In the genomic region with DNA sequence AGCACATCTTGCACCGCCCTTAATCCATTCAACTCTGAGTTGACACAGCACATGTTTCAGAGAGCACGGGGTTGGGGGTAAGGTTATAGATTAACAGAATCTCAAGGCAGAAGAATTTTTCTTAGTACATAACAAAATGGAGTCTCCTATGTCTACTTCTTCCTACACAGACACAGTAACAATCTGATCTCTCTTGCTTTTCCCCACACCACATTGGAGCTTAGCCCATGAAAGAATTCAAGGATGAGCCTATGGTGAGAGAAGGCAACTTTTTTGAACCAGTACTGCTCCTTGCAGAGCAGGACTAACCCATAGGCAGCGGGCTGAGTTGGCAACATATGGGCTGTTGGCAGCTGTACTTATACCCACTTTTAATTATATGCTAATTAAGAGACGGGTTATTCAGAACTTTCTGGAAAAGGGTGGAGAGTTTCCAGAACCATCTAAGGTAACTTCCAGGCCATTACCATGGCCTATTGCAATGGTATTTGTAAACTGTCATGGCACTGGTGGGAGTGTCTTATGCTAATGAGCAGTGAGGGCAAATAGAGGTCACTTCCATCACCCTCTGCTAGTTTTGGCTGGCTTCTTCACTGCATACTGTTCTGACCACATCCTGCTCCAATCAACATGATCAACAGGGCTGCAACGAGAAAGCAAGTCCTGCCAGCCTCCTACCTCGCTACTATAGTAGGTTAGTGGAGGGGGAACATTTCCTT, we compare ENCODE assay signal across 1 cellular context.
TF ChIP-seq lines count a peak whose summit lies in the region.
"Not testable (repeated sequence)": the region's sequence is repeated elsewhere in the genome, so short reads cannot be mapped to it uniquely, and the experiment has no call there.

No MANE protein-coding gene starts in this region.

TF ChIP-seq in K562, 482 proteins besides CTCF, POLR2A, EP300 and RAD21 (continues in another document):
- TF ChIP-seq, protein P1, sequence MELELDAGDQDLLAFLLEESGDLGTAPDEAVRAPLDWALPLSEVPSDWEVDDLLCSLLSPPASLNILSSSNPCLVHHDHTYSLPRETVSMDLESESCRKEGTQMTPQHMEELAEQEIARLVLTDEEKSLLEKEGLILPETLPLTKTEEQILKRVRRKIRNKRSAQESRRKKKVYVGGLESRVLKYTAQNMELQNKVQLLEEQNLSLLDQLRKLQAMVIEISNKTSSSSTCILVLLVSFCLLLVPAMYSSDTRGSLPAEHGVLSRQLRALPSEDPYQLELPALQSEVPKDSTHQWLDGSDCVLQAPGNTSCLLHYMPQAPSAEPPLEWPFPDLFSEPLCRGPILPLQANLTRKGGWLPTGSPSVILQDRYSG (tag; conservative IDR thresholded peaks at IDR 0.05; ENCODE audit: low read depth): peak; percentile 98
- TF ChIP-seq ATF7 (IDR thresholded peaks at IDR 0.05): peak; percentile 69
- TF ChIP-seq JUND (IDR thresholded peaks at IDR 0.05; ENCODE audit: borderline replicate concordance, low read depth, low read length): 0 out of 2 replicates have a peak, but pooled peaks have one; percentile 37
- TF ChIP-seq JUND (tag; IDR thresholded peaks at IDR 0.05; ENCODE audit: borderline replicate concordance, low read depth, low read length): not testable (repeated sequence)
- TF ChIP-seq ZNF347 (CRISPR knock-in tag; IDR thresholded peaks at IDR 0.05; ENCODE audit: low read depth): peak; percentile 78; the same call in 1 of the 2 replicates
- TF ChIP-seq, protein P2, sequence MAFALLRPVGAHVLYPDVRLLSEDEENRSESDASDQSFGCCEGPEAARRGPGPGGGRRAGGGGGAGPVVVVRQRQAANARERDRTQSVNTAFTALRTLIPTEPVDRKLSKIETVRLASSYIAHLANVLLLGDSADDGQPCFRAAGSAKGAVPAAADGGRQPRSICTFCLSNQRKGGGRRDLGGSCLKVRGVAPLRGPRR (CRISPR knock-in tag; IDR thresholded peaks at IDR 0.05): peak; percentile 94
- peak; percentile 98 for TF ChIP-seq HDAC8 (tag; IDR thresholded peaks at IDR 0.05)
- TF ChIP-seq RHOXF2B (CRISPR knock-in tag; conservative IDR thresholded peaks at IDR 0.05): peak; percentile 94
- 0 out of 2 replicates have a peak, but pooled peaks have one; percentile 42 for TF ChIP-seq MAFG (tag; conservative IDR thresholded peaks at IDR 0.05)
- peak; percentile 98 for TF ChIP-seq HIVEP1 (CRISPR knock-in tag; IDR thresholded peaks at IDR 0.05)
- peak; percentile 80 for TF ChIP-seq ZNF324 (CRISPR knock-in tag; IDR thresholded peaks at IDR 0.05)
- TF ChIP-seq NFIX (CRISPR knock-in tag; IDR thresholded peaks at IDR 0.05; ENCODE audit: low read depth): peak; percentile 63
- TF ChIP-seq, protein P3, sequence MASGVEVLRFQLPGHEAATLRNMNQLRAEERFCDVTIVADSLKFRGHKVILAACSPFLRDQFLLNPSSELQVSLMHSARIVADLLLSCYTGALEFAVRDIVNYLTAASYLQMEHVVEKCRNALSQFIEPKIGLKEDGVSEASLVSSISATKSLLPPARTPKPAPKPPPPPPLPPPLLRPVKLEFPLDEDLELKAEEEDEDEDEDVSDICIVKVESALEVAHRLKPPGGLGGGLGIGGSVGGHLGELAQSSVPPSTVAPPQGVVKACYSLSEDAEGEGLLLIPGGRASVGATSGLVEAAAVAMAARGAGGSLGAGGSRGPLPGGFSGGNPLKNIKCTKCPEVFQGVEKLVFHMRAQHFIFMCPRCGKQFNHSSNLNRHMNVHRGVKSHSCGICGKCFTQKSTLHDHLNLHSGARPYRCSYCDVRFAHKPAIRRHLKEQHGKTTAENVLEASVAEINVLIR (CRISPR knock-in tag; IDR thresholded peaks at IDR 0.05): peak; percentile 75
- 0 out of 2 replicates have a peak, but pooled peaks have one; percentile 10 for TF ChIP-seq NR2C1 (IDR thresholded peaks at IDR 0.05)
- peak; percentile 89 for TF ChIP-seq NR2C1 (tag; IDR thresholded peaks at IDR 0.05)
- peak; percentile 93 for TF ChIP-seq ZNF133 (CRISPR knock-in tag; IDR thresholded peaks at IDR 0.05)
- TF ChIP-seq NRF1 (conservative IDR thresholded peaks at IDR 0.05 in 1 of 2, IDR thresholded peaks at IDR 0.05 in 1 of 2): peak; percentile 25 to 36; a peak in 1 of 4 replicates
- TF ChIP-seq, protein P4, sequence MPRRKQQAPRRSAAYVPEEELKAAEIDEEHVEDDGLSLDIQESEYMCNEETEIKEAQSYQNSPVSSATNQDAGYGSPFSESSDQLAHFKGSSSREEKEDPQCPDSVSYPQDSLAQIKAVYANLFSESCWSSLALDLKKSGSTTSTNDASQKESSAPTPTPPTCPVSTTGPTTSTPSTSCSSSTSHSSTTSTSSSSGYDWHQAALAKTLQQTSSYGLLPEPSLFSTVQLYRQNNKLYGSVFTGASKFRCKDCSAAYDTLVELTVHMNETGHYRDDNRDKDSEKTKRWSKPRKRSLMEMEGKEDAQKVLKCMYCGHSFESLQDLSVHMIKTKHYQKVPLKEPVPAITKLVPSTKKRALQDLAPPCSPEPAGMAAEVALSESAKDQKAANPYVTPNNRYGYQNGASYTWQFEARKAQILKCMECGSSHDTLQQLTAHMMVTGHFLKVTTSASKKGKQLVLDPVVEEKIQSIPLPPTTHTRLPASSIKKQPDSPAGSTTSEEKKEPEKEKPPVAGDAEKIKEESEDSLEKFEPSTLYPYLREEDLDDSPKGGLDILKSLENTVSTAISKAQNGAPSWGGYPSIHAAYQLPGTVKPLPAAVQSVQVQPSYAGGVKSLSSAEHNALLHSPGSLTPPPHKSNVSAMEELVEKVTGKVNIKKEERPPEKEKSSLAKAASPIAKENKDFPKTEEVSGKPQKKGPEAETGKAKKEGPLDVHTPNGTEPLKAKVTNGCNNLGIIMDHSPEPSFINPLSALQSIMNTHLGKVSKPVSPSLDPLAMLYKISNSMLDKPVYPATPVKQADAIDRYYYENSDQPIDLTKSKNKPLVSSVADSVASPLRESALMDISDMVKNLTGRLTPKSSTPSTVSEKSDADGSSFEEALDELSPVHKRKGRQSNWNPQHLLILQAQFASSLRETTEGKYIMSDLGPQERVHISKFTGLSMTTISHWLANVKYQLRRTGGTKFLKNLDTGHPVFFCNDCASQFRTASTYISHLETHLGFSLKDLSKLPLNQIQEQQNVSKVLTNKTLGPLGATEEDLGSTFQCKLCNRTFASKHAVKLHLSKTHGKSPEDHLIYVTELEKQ (CRISPR knock-in tag; IDR thresholded peaks at IDR 0.05): peak; percentile 98
- TF ChIP-seq TBL1XR1 (IDR thresholded peaks at IDR 0.05; ENCODE audit: low read length in 2 of 2): peak in 1 of 2 experiments; percentile 44; a peak in 1 of 4 replicates
- TF ChIP-seq ZNF668 (CRISPR knock-in tag; IDR thresholded peaks at IDR 0.05): peak; percentile 95
- TF ChIP-seq ILK (tag; IDR thresholded peaks at IDR 0.05; ENCODE audit: borderline replicate concordance, low read depth): peak; percentile 94
- TF ChIP-seq, protein P5, sequence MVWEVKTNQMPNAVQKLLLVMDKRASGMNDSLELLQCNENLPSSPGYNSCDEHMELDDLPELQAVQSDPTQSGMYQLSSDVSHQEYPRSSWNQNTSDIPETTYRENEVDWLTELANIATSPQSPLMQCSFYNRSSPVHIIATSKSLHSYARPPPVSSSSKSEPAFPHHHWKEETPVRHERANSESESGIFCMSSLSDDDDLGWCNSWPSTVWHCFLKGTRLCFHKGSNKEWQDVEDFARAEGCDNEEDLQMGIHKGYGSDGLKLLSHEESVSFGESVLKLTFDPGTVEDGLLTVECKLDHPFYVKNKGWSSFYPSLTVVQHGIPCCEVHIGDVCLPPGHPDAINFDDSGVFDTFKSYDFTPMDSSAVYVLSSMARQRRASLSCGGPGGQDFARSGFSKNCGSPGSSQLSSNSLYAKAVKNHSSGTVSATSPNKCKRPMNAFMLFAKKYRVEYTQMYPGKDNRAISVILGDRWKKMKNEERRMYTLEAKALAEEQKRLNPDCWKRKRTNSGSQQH (CRISPR knock-in tag; IDR thresholded peaks at IDR 0.05): peak; percentile 97
- peak; percentile 93 for TF ChIP-seq ZBTB17 (CRISPR knock-in tag; IDR thresholded peaks at IDR 0.05)
- peak; percentile 94 for TF ChIP-seq BCL6 (CRISPR knock-in tag; IDR thresholded peaks at IDR 0.05)
- TF ChIP-seq ZNF41 (CRISPR knock-in tag; conservative IDR thresholded peaks at IDR 0.05): peak; percentile 93
- TF ChIP-seq ZNF586 (CRISPR knock-in tag; conservative IDR thresholded peaks at IDR 0.05): peak; percentile 88
- peak; percentile 24; the same call in 1 of the 2 replicates for TF ChIP-seq TCF3 (CRISPR knock-in tag; IDR thresholded peaks at IDR 0.05)
- peak; percentile 78; the same call in 1 of the 2 replicates for TF ChIP-seq ZNF717 (CRISPR knock-in tag; IDR thresholded peaks at IDR 0.05)
- TF ChIP-seq GTF2A2 (tag; IDR thresholded peaks at IDR 0.05): peak; percentile 95
- TF ChIP-seq, protein P6, sequence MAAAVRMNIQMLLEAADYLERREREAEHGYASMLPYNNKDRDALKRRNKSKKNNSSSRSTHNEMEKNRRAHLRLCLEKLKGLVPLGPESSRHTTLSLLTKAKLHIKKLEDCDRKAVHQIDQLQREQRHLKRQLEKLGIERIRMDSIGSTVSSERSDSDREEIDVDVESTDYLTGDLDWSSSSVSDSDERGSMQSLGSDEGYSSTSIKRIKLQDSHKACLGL (CRISPR knock-in tag; IDR thresholded peaks at IDR 0.05; ENCODE audit: borderline replicate concordance, poor library complexity, severe bottlenecking): peak; percentile 38
- peak; percentile 88 for TF ChIP-seq ZNF75A (CRISPR knock-in tag; IDR thresholded peaks at IDR 0.05)
- TF ChIP-seq, protein P7, sequence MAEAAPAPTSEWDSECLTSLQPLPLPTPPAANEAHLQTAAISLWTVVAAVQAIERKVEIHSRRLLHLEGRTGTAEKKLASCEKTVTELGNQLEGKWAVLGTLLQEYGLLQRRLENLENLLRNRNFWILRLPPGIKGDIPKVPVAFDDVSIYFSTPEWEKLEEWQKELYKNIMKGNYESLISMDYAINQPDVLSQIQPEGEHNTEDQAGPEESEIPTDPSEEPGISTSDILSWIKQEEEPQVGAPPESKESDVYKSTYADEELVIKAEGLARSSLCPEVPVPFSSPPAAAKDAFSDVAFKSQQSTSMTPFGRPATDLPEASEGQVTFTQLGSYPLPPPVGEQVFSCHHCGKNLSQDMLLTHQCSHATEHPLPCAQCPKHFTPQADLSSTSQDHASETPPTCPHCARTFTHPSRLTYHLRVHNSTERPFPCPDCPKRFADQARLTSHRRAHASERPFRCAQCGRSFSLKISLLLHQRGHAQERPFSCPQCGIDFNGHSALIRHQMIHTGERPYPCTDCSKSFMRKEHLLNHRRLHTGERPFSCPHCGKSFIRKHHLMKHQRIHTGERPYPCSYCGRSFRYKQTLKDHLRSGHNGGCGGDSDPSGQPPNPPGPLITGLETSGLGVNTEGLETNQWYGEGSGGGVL (CRISPR knock-in tag; IDR thresholded peaks at IDR 0.05): peak; percentile 84
- TF ChIP-seq CEBPB (tag; IDR thresholded peaks at IDR 0.05): peak; percentile 57
- TF ChIP-seq, protein P8, sequence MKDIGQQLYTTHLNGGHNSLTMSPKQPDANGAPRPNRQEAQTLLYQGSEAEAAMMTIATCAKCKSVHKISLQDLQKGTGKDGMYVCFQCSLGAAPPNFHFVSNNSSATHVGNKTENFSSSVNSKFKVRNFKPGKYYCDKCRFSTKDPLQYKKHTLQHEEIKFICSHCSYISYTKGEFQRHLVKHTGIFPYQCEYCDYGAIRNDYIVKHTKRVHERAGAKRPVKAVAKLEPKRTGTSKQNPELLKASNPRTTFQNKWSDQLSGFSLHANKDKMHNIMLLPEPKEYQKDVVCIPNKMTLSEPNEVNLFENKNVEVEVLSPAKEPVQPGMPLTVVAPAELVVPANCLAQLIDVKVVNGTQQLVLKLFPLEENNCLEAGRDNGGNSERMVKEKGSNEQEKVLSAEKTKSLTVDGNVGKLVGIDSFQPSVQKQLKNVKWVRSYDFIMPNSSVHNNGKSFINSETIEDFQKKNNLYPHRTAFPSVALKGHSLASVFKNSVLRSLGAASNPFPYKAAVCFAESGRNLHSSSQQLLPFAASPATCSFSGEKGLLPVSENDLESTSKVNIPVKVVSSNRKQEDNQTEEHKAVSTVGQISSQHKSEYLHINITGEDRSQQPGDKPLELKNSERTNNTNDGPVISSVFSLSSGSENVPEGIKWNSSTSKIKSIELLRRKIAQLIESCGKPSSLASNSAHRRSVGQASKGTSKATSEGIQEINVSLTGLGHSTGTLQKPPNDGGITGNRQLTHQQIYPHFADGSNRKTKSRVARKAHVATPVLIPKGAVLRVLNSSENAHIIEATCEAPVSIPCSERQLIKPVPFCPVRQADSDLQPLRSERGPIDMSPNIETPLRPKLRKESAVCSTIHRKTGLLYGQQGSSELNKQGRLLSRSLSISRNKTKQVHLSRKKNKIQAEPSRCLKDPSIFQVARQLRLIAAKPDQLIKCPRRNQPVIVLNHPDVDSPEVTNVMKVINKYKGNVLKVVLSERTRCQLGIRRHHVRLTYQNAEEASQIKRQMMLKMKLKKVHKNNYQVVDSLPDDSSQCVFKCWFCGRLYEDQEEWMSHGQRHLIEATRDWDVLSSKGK (CRISPR knock-in tag; IDR thresholded peaks at IDR 0.05): 0 out of 2 replicates have a peak, but pooled peaks have one; percentile 74
- peak; percentile 75 for TF ChIP-seq ZNF707 (CRISPR knock-in tag; conservative IDR thresholded peaks at IDR 0.05)
- peak; percentile 98 for TF ChIP-seq ETV1 (tag; conservative IDR thresholded peaks at IDR 0.05; ENCODE audit: low read depth)
- peak; percentile 86 for TF ChIP-seq CXXC5 (CRISPR knock-in tag; IDR thresholded peaks at IDR 0.05)
- peak; percentile 86 for TF ChIP-seq ZKSCAN3 (CRISPR knock-in tag; IDR thresholded peaks at IDR 0.05)
- TF ChIP-seq, protein P9, sequence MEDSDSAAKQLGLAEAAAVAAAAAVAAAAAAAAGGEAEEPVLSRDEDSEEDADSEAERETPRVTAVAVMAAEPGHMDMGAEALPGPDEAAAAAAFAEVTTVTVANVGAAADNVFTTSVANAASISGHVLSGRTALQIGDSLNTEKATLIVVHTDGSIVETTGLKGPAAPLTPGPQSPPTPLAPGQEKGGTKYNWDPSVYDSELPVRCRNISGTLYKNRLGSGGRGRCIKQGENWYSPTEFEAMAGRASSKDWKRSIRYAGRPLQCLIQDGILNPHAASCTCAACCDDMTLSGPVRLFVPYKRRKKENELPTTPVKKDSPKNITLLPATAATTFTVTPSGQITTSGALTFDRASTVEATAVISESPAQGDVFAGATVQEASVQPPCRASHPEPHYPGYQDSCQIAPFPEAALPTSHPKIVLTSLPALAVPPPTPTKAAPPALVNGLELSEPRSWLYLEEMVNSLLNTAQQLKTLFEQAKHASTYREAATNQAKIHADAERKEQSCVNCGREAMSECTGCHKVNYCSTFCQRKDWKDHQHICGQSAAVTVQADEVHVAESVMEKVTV (CRISPR knock-in tag; IDR thresholded peaks at IDR 0.05): peak; percentile 72
- TF ChIP-seq, protein P10, sequence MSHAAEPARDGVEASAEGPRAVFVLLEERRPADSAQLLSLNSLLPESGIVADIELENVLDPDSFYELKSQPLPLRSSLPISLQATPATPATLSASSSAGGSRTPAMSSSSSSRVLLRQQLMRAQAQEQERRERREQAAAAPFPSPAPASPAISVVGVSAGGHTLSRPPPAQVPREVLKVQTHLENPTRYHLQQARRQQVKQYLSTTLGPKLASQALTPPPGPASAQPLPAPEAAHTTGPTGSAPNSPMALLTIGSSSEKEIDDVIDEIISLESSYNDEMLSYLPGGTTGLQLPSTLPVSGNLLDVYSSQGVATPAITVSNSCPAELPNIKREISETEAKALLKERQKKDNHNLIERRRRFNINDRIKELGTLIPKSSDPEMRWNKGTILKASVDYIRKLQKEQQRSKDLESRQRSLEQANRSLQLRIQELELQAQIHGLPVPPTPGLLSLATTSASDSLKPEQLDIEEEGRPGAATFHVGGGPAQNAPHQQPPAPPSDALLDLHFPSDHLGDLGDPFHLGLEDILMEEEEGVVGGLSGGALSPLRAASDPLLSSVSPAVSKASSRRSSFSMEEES (CRISPR knock-in tag; IDR thresholded peaks at IDR 0.05): peak; percentile 51
- TF ChIP-seq ESRRB (CRISPR knock-in tag; IDR thresholded peaks at IDR 0.05; ENCODE audit: borderline replicate concordance): peak; percentile 83
